Comparison of ENCODE assay signal across 14 cellular contexts in genomic region chr15:80978685-80979084, GRCh38. TPM values are rescaled to one million over a fixed set of nuclear protein-coding genes. Genes with fewer than 3 reads are reported as not detected.
DNase-seq lines count a peak whose midpoint lies in the region; ATAC-seq lines count a peak whose summit lies in the region.
"Had no signal": no experiment of that assay in that cellular context is flagged by ENCODE, and none has a peak within 500 bp of the region (broad histone marks: within the 10 kb centered on the region; RNA-seq: fewer than 3 reads in every experiment).

No MANE protein-coding gene starts in this region.

- H3K36me3 ChIP-seq in HUES64 (ENCODE audit: insufficient read depth, low read length), result peaks cover 49% of the 10 kb centered on the region
- H3K36me3 ChIP-seq in SJCRH30, result peaks cover 26% of the 10 kb centered on the region
- H3K36me3 ChIP-seq: ovary had no signal

- H3K27ac ChIP-seq in HUES64 (ENCODE audit: low read depth, low read length), result peak overlapping the region; percentile 16; the same call in 1 of the 2 replicates
- no peak overlapping the region for H3K27ac ChIP-seq in SJCRH30
- H3K27ac ChIP-seq: ovary had no signal

- 0 out of 2 replicates have a peak, but pooled peaks cover 13% of the 10 kb centered on the region for H3K4me1 ChIP-seq in HUES64 (ENCODE audit: insufficient read depth, low read length)
- H3K4me1 ChIP-seq in SJCRH30, result no peaks in the 10 kb centered on the region

- DNase-seq in DMS 273 treated with DMSO at 0.1 percent for 48 hours (lab: John Stamatoyannopoulos, UW), result peak; percentile 27
- peak; percentile 43 to 79 for DNase-seq in lung microvascular endothelial cell (ENCODE audit: low read depth in 2 of 2)
- no peak for DNase-seq in SJCRH30
- DNase-seq in NK-92 treated with Interleukin-12 subunit alpha and Interleukin-12 subunit beta, amount 100 ng/mL, for 24 hours (lab: John Stamatoyannopoulos, UW), result no peak
- DNase-seq in AG08396 (ENCODE audit: low spot score), result no peak
- DNase-seq: effector CD4-positive, alpha-beta T cell; H9; left ventricle myocardium superior; NCI-H1930; ovary; stimulated activated naive CD8-positive, alpha-beta T cell treated with anti-CD3 and anti-CD28 coated beads, Interleukin-15, Interleukin-2, amounts not matched to agents 100 U/mL and 50 U/mL, for 24 hours had no signal

- no peak overlapping the region for H3K9ac ChIP-seq in HUES64 (ENCODE audit: low read depth, low read length)

- no peaks in the 10 kb centered on the region for H3K9me3 ChIP-seq in HUES64 (ENCODE audit: insufficient read depth, low read depth, low read length)
- no peaks in the 10 kb centered on the region for H3K9me3 ChIP-seq in SJCRH30 (replicated peaks)
- H3K9me3 ChIP-seq: ovary had no signal

- no peak overlapping the region for H3K4me3 Mint-ChIP-seq in activated naive CD8-positive, alpha-beta T cell
- H3K4me3 Mint-ChIP-seq: H9 had no signal

- H3K27me3 Mint-ChIP-seq in activated naive CD8-positive, alpha-beta T cell, result no peaks in the 10 kb centered on the region

- 69% methylated on average over 1 of the region's 1 CpG for WGBS in HUES64

- no peak for ATAC-seq in HG02678 (IDR thresholded peaks at IDR 0.05; ENCODE audit: unreplicated experiment)
- ATAC-seq: stimulated activated naive CD8-positive, alpha-beta T cell treated with anti-CD3 and anti-CD28 coated beads, Interleukin-15, Interleukin-2, amounts not matched to agents 100 U/mL and 50 U/mL, for 24 hours had no signal

- no peaks in the 10 kb centered on the region for H3K9me3 Mint-ChIP-seq in activated naive CD8-positive, alpha-beta T cell (ENCODE audit: low read depth)
- H3K9me3 Mint-ChIP-seq: H9 had no signal

- H3K4me3 ChIP-seq in HUES64 (ENCODE audit: low read length) (no peak overlapping the region), SJCRH30 (no peak overlapping the region)
- H3K4me3 ChIP-seq: ovary had no signal

- peaks cover 6% of the 10 kb centered on the region for H3K36me3 Mint-ChIP-seq in activated naive CD8-positive, alpha-beta T cell

- H3K27me3 ChIP-seq in HUES64 (ENCODE audit: insufficient read depth, low read length) (no peaks in the 10 kb centered on the region), SJCRH30 (no peaks in the 10 kb centered on the region)
- H3K27me3 ChIP-seq: ovary had no signal

- peaks cover 51% of the 10 kb centered on the region for H3K4me1 Mint-ChIP-seq in activated naive CD8-positive, alpha-beta T cell (ENCODE audit: low read depth)

- peak overlapping the region; percentile 69 for H3K27ac Mint-ChIP-seq in activated naive CD8-positive, alpha-beta T cell

RNA-seq across cellular contexts. Expression of gene MESD, which starts 10.9 kb away (rescaled TPM):
- polyA plus RNA-seq in HUES64 (2013, experiment 1 of 2), result 27.4 TPM
- 28.5 TPM for polyA plus RNA-seq in HUES64 (2013, experiment 2 of 2)
- 11.6 and 13.3 TPM in 2 replicates for total RNA-seq in lung microvascular endothelial cell
- total RNA-seq in SJCRH30 (2014; rRNA removed; shearing (Covaris generic)), result 20.5 and 22.1 TPM in 2 replicates

RNA-seq across cellular contexts. Expression of gene TLNRD1, which starts 22.0 kb away (rescaled TPM):
- 12.2 TPM for polyA plus RNA-seq in HUES64 (2013, experiment 1 of 2)
- 12.4 TPM for polyA plus RNA-seq in HUES64 (2013, experiment 2 of 2)
- total RNA-seq in lung microvascular endothelial cell, result 7.0 and 9.9 TPM in 2 replicates
- 16.1 and 17.3 TPM in 2 replicates for total RNA-seq in SJCRH30 (2014; rRNA removed; shearing (Covaris generic))

Comparison
In these comparisons a context has a peak if more than half of its experiments do, and no peak if none do; other contexts are left out.
1. DNase-seq: peak in DMS 273 treated with DMSO at 0.1 percent for 48 hours (single experiment) and lung microvascular endothelial cell (2 of 2); none in SJCRH30 (0 of 2), NK-92 treated with Interleukin-12 subunit alpha and Interleukin-12 subunit beta, amount 100 ng/mL, for 24 hours (single experiment) and AG08396 (single experiment).